Comparison of ENCODE assay signal across 1 cellular context in genomic region chr12:52201520-52201839, GRCh38.
TF ChIP-seq lines count a peak whose summit lies in the region.

No MANE protein-coding gene starts in this region.

TF ChIP-seq in HepG2, 621 proteins besides CTCF, POLR2A, EP300 and RAD21:
- no peak for TF ChIP-seq ETV5 (CRISPR knock-in tag; IDR thresholded peaks at IDR 0.05; ENCODE audit: borderline replicate concordance)
- TF ChIP-seq RBM22 (optimal IDR thresholded peaks at IDR 0.05; ENCODE audit: low read length), result no peak
- no peak for TF ChIP-seq ZNF230 (CRISPR knock-in tag; IDR thresholded peaks at IDR 0.05)
- no peak for TF ChIP-seq LRRFIP1 (CRISPR knock-in tag; conservative IDR thresholded peaks at IDR 0.05)
- no peak for TF ChIP-seq ZNF784 (CRISPR knock-in tag; IDR thresholded peaks at IDR 0.05; ENCODE audit: borderline replicate concordance)
- TF ChIP-seq ZNF34 (CRISPR knock-in tag; IDR thresholded peaks at IDR 0.05; ENCODE audit: borderline replicate concordance), result no peak
- no peak for TF ChIP-seq SUZ12 (IDR thresholded peaks at IDR 0.05; ENCODE audit: low read depth, low read length)
- no peak for TF ChIP-seq ZNF615 (CRISPR knock-in tag; IDR thresholded peaks at IDR 0.05; ENCODE audit: borderline replicate concordance)
- no peak for TF ChIP-seq ZFYVE20 (CRISPR knock-in tag; IDR thresholded peaks at IDR 0.05; ENCODE audit: borderline replicate concordance, low read depth)
- TF ChIP-seq HNF4G (IDR thresholded peaks at IDR 0.05; ENCODE audit: borderline replicate concordance, low read depth, low read length), result no peak
- no peak for TF ChIP-seq HNF4G (CRISPR knock-in tag; IDR thresholded peaks at IDR 0.05; ENCODE audit: borderline replicate concordance, low read depth)
- TF ChIP-seq SKI (IDR thresholded peaks at IDR 0.05; ENCODE audit: partially characterized antibody), result no peak
- TF ChIP-seq PCBP2 (optimal IDR thresholded peaks at IDR 0.05; ENCODE audit: low read depth, low read length, poor library complexity, severe bottlenecking), result no peak
- no peak for TF ChIP-seq NFE2L1 (CRISPR knock-in tag; IDR thresholded peaks at IDR 0.05; ENCODE audit: borderline replicate concordance)
- TF ChIP-seq RFX3 (CRISPR knock-in tag; IDR thresholded peaks at IDR 0.05), result no peak
